In genomic region chr6:127951172-127951995, GRCh38 we compare ENCODE assay signal across 1 cellular context.
TF ChIP-seq lines count a peak whose summit lies in the region.

No MANE protein-coding gene starts in this region.

TF ChIP-seq in WTC11, 78 proteins besides CTCF, POLR2A, EP300 and RAD21 (continued from another document):
- TF ChIP-seq STAT6 (CRISPR knock-in tag; conservative IDR thresholded peaks at IDR 0.05; ENCODE audit: low read depth) (no peak), FOXK1 (CRISPR knock-in tag; IDR thresholded peaks at IDR 0.05) (no peak)
